Comparison of ENCODE assay signal across 2 cellular contexts in genomic region chr7:46932266-46932655, GRCh38.
TF ChIP-seq lines count a peak whose summit lies in the region.

No MANE protein-coding gene starts in this region.

TF ChIP-seq in A549, 52 proteins besides CTCF, POLR2A, EP300 and RAD21:
- TF ChIP-seq FOSL2 (IDR thresholded peaks at IDR 0.05) (no peak), FOSL2 (CRISPR knock-in tag; IDR thresholded peaks at IDR 0.05) (no peak), SMC3 (IDR thresholded peaks at IDR 0.05) (no peak), GATA3 (IDR thresholded peaks at IDR 0.05; ENCODE audit: borderline replicate concordance) (no peak), USF2 (IDR thresholded peaks at IDR 0.05) (no peak), ATOH8 (CRISPR knock-in tag; IDR thresholded peaks at IDR 0.05; ENCODE audit: low read depth) (no peak), RFX5 (IDR thresholded peaks at IDR 0.05) (no peak), MAFK (IDR thresholded peaks at IDR 0.05; ENCODE audit: partially characterized antibody) (no peak), HEYL (CRISPR knock-in tag; IDR thresholded peaks at IDR 0.05) (no peak), NFE2L2 (conservative IDR thresholded peaks at IDR 0.05; ENCODE audit: low read length) (no peak), TFCP2L1 (CRISPR knock-in tag; IDR thresholded peaks at IDR 0.05) (no peak), FOSB (CRISPR knock-in tag; IDR thresholded peaks at IDR 0.05) (no peak), JUN (IDR thresholded peaks at IDR 0.05) (no peak), RCOR1 (IDR thresholded peaks at IDR 0.05; ENCODE audit: low read depth, low read length) (no peak), EHF (CRISPR knock-in tag; IDR thresholded peaks at IDR 0.05) (no peak), HMGXB4 (CRISPR knock-in tag; IDR thresholded peaks at IDR 0.05; ENCODE audit: borderline replicate concordance) (no peak), PHF8 (IDR thresholded peaks at IDR 0.05; ENCODE audit: borderline replicate concordance, low read depth) (no peak), TP53 (CRISPR knock-in tag; IDR thresholded peaks at IDR 0.05) (no peak), HOXB13 (CRISPR knock-in tag; IDR thresholded peaks at IDR 0.05; ENCODE audit: low read depth) (no peak), CHD2 (IDR thresholded peaks at IDR 0.05; ENCODE audit: low read length, partially characterized antibody) (no peak)

TF ChIP-seq in K562, 482 proteins besides CTCF, POLR2A, EP300 and RAD21:
- TF ChIP-seq ZNF175 (CRISPR knock-in tag; IDR thresholded peaks at IDR 0.05; ENCODE audit: low read depth) (0 out of 2 replicates have a peak, but pooled peaks have one; percentile 22), KDM1A (IDR thresholded peaks at IDR 0.05) (no peak), BRF2 (IDR thresholded peaks at IDR 0.05; ENCODE audit: borderline replicate concordance, insufficient read depth, insufficient read length) (no peak)
